In the genomic region with DNA sequence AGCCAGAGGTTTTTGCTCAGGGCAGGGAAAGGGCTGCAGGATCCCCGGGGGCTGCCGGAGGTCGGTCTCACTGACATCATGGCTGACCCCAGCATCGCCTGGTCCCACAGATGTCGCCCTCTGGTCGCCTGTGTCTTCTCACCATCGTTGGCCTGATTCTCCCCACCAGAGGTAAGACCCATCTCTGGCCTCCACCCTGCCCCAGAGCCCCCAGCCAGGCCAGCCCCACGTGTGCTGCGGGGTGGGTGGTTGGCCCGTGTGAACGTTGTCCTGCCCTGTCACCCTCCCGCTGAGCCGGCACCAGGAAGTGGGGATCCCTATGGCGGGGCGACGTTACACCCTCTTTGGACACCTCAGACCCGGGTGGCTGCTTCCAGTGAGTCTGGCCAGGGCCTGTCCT, we compare ENCODE assay signal across 9 cellular contexts. TPM values are rescaled to one million over a fixed set of nuclear protein-coding genes. Genes with fewer than 3 reads are reported as not detected.
DNase-seq lines count a peak whose midpoint lies in the region; ATAC-seq and TF ChIP-seq lines count a peak whose summit lies in the region.
"Had no signal": no experiment of that assay in that cellular context is flagged by ENCODE, and none has a peak within 500 bp of the region (broad histone marks: within the 10 kb centered on the region; RNA-seq: fewer than 3 reads in every experiment).

No MANE protein-coding gene starts in this region.

- no peaks in the 10 kb centered on the region for H3K9me2 ChIP-seq in Karpas-422 (replicated peaks; ENCODE audit: insufficient read depth, low read length)

- H3K4me2 ChIP-seq in Karpas-422 (ENCODE audit: low read depth, low read length, poor library complexity, severe bottlenecking), result peak overlapping the region; percentile 98

- peak overlapping the region; percentile 98 for H3K4me3 Mint-ChIP-seq in CD4-positive, alpha-beta T cell
- peak overlapping the region; percentile 92 for H3K4me3 Mint-ChIP-seq in type B pancreatic cell

- no peaks in the 10 kb centered on the region for H3K27me3 ChIP-seq in CD4-positive, alpha-beta T cell (ENCODE audit: control insufficient read depth, insufficient read depth, low read length)
- H3K27me3 ChIP-seq in Karpas-422 (ENCODE audit: low read length), result no peaks in the 10 kb centered on the region

- peaks cover 66% of the 10 kb centered on the region for H3K36me3 Mint-ChIP-seq in CD4-positive, alpha-beta T cell (ENCODE audit: low read depth)
- no peaks in the 10 kb centered on the region for H3K36me3 Mint-ChIP-seq in type B pancreatic cell

- ATAC-seq in CD4-positive, alpha-beta T cell (ENCODE audit: poor library complexity), result no peak

- intact Hi-C loops in CD4-positive, alpha-beta T cell (cut with DNase I, micrococcal nuclease), result loop anchor here (2.0 kb wide), 3 partner anchors 15 to 61 kb away; no protein-coding TSS in a partner anchor

- H3K9me3 ChIP-seq in CD4-positive, alpha-beta T cell (ENCODE audit: control insufficient read depth, low read length), result no peaks in the 10 kb centered on the region
- H3K9me3 ChIP-seq in Karpas-422 (ENCODE audit: low read length) (no peaks in the 10 kb centered on the region), mesodermal cell (ENCODE audit: control insufficient read depth, low read length) (no peaks in the 10 kb centered on the region)

- TF ChIP-seq CTCF in CD4-positive, alpha-beta T cell (IDR thresholded peaks at IDR 0.05), result no peak
- TF ChIP-seq CTCF in astrocyte of the cerebellum (IDR thresholded peaks at IDR 0.05; ENCODE audit: low read depth, low read length, missing control alignments) (no peak), type B pancreatic cell (conservative IDR thresholded peaks at IDR 0.05) (no peak)

- no peaks in the 10 kb centered on the region for H3K9me3 Mint-ChIP-seq in CD4-positive, alpha-beta T cell
- no peaks in the 10 kb centered on the region for H3K9me3 Mint-ChIP-seq in type B pancreatic cell

- H3K27ac ChIP-seq in CD4-positive, alpha-beta T cell (ENCODE audit: low read depth, low read length), result peak overlapping the region; percentile 89
- H3K27ac ChIP-seq in Karpas-422 (ENCODE audit: low read length) (peak overlapping the region; percentile 37; the same call in 1 of the 2 replicates), mesodermal cell (ENCODE audit: low read depth, low read length, severe bottlenecking) (no peak overlapping the region)

- peak overlapping the region; percentile 96 for H2AFZ ChIP-seq in Karpas-422 (ENCODE audit: low read length)

- H3K4me1 Mint-ChIP-seq in CD4-positive, alpha-beta T cell (ENCODE audit: low read depth), result peaks cover 69% of the 10 kb centered on the region
- H3K4me1 Mint-ChIP-seq in type B pancreatic cell (ENCODE audit: unreplicated experiment), result peaks cover 11% of the 10 kb centered on the region

- no peaks in the 10 kb centered on the region for H4K20me1 ChIP-seq in Karpas-422 (ENCODE audit: insufficient read depth, low read depth, low read length)

- peak overlapping the region; percentile 92 for H3K9ac ChIP-seq in Karpas-422 (ENCODE audit: low read length)

- peaks cover 21% of the 10 kb centered on the region for H3K4me1 ChIP-seq in Karpas-422 (ENCODE audit: low read length)
- peaks cover 10% of the 10 kb centered on the region for H3K4me1 ChIP-seq in mesodermal cell (ENCODE audit: control insufficient read depth, insufficient read depth, low read length, poor library complexity, severe bottlenecking)

- DNase-seq in CD4-positive, alpha-beta T cell, result peak in 1 of 10 experiments; percentile 31
- DNase-seq in Karpas-422 (peak; percentile 63), astrocyte of the cerebellum (ENCODE audit: low read depth) (no peak), type B pancreatic cell (ENCODE audit: extremely low spot score, unreplicated experiment) (no peak), NCI-H1417 treated with DMSO at 0.1 percent for 48 hours (lab: John Stamatoyannopoulos, UW) (no peak), GM19240 (ENCODE audit: insufficient read length, low spot score) (no peak), NCI-H345 treated with DMSO at 0.1 percent for 48 hours (lab: John Stamatoyannopoulos, UW; ENCODE audit: unreplicated experiment) (no peak)

- H3K27me3 Mint-ChIP-seq in CD4-positive, alpha-beta T cell, result no peaks in the 10 kb centered on the region
- H3K27me3 Mint-ChIP-seq in type B pancreatic cell, result peaks cover 85% of the 10 kb centered on the region

- in situ Hi-C loops in astrocyte of the cerebellum (cut with HindIII; ENCODE audit: low sequenced_read_pairs), result no loop called here

- 17 to 26% methylated on average over 17 of the region's 17 CpGs for WGBS in mesodermal cell (ENCODE audit: insufficient coverage in 2 of 2), 2 experiments

- POLR2A ChIA-PET in CD4-positive, alpha-beta T cell (lab: Charles Lee), result interaction anchor here (1.3 to 3.1 kb wide), 8 partner anchors 10 to 109 kb away, joined by 6 to 56 read pairs (median 11); a partner anchor contains a TSS

- peaks cover 20% of the 10 kb centered on the region for H3K79me2 ChIP-seq in Karpas-422 (ENCODE audit: low read length)

- H3K4me3 ChIP-seq in Karpas-422 (ENCODE audit: low read length) (peak overlapping the region; percentile 96), astrocyte of the cerebellum (ENCODE audit: low read depth, low read length) (peak overlapping the region; percentile 73), mesodermal cell (ENCODE audit: extremely low read depth, insufficient read depth, low read length, poor library complexity, severe bottlenecking) (peak overlapping the region; percentile 66)

- H3K36me3 ChIP-seq in Karpas-422 (ENCODE audit: insufficient read depth, low read length) (peaks cover 23% of the 10 kb centered on the region), mesodermal cell (ENCODE audit: control insufficient read depth, insufficient read depth, low read length) (peaks cover 38% of the 10 kb centered on the region)

- peak overlapping the region; percentile 98 for H3K27ac Mint-ChIP-seq in CD4-positive, alpha-beta T cell
- H3K27ac Mint-ChIP-seq in type B pancreatic cell, result no peak overlapping the region

- CTCF ChIA-PET in CD4-positive, alpha-beta T cell (lab: Charles Lee), result interaction anchor here (1.6 to 3.3 kb wide), 2 partner anchors 13 to 57 kb away, joined by 7 to 46 read pairs; a partner anchor contains a TSS

RNA-seq across cellular contexts. Expression of a gene that starts 0.9 kb away (rescaled TPM):
- total RNA-seq in CD4-positive, alpha-beta T cell, result 100 to 1,000 TPM; 587 to 615 TPM
- 89.3 and 134 TPM in 2 replicates for total RNA-seq in Karpas-422 (2014; rRNA removed; shearing (Covaris generic); ENCODE audit: low replicate concordance)
- 183 TPM for polyA plus RNA-seq in mesodermal cell (2013, experiment 1 of 2)
- 160 TPM for polyA plus RNA-seq in mesodermal cell (2013, experiment 2 of 2)
- total RNA-seq in type B pancreatic cell (ENCODE audit: low replicate concordance), result 24.2 and 92.8 TPM in 2 replicates
- total RNA-seq: frontal cortex had no signal

RNA-seq across cellular contexts. Expression of a gene that starts 12.4 kb away (rescaled TPM):
- total RNA-seq in CD4-positive, alpha-beta T cell, result 10 to 100 TPM; 15.3 to 15.6 TPM
- total RNA-seq in Karpas-422 (2014; rRNA removed; shearing (Covaris generic); ENCODE audit: low replicate concordance), result not detected in 2 replicates
- polyA plus RNA-seq in mesodermal cell (2013, experiment 1 of 2), result 1.8 TPM
- polyA plus RNA-seq in mesodermal cell (2013, experiment 2 of 2), result 2.0 TPM
- total RNA-seq in type B pancreatic cell (ENCODE audit: low replicate concordance), result 1.5 TPM in 1 of 2 replicates, not detected in the other

RNA-seq across cellular contexts. Expression of a gene that starts 16.8 kb away (rescaled TPM):
- 1 to 10 TPM; 2.1 to 2.4 TPM for total RNA-seq in CD4-positive, alpha-beta T cell
- total RNA-seq in Karpas-422 (2014; rRNA removed; shearing (Covaris generic); ENCODE audit: low replicate concordance), result not detected in 2 replicates
- polyA plus RNA-seq in mesodermal cell (2013, experiment 1 of 2), result 4.2 TPM
- polyA plus RNA-seq in mesodermal cell (2013, experiment 2 of 2), result not detected
- 2.0 and 5.3 TPM in 2 replicates for total RNA-seq in type B pancreatic cell (ENCODE audit: low replicate concordance)
- total RNA-seq: frontal cortex had no signal

RNA-seq across cellular contexts. Expression of a gene that starts 20.6 kb away (rescaled TPM):
- under 1 TPM; 0.69 to 0.70 TPM for total RNA-seq in CD4-positive, alpha-beta T cell
- total RNA-seq in Karpas-422 (2014; rRNA removed; shearing (Covaris generic); ENCODE audit: low replicate concordance), result 0.22 TPM in 1 of 2 replicates, not detected in the other
- 3.6 TPM for polyA plus RNA-seq in mesodermal cell (2013, experiment 1 of 2)
- polyA plus RNA-seq in mesodermal cell (2013, experiment 2 of 2), result 4.5 TPM
- total RNA-seq in type B pancreatic cell (ENCODE audit: low replicate concordance), result 0.21 and 2.2 TPM in 2 replicates

RNA-seq across cellular contexts. Expression of a gene that starts 39.8 kb away (rescaled TPM):
- total RNA-seq in CD4-positive, alpha-beta T cell, result not detected
- total RNA-seq in Karpas-422 (2014; rRNA removed; shearing (Covaris generic); ENCODE audit: low replicate concordance), result not detected in 2 replicates
- polyA plus RNA-seq in mesodermal cell (2013, experiment 1 of 2), result not detected
- 0.46 TPM for polyA plus RNA-seq in mesodermal cell (2013, experiment 2 of 2)
- total RNA-seq in type B pancreatic cell (ENCODE audit: low replicate concordance), result 77.5 and 157 TPM in 2 replicates
- total RNA-seq: frontal cortex had no signal
